In genomic region chr1:27111771-27112573, GRCh38 we compare ENCODE assay signal across 1 cellular context.
TF ChIP-seq lines count a peak whose summit lies in the region.

No MANE protein-coding gene starts in this region.

TF ChIP-seq in HepG2, 621 proteins besides CTCF, POLR2A, EP300 and RAD21 (continued from another document):
- TF ChIP-seq, protein P1, sequence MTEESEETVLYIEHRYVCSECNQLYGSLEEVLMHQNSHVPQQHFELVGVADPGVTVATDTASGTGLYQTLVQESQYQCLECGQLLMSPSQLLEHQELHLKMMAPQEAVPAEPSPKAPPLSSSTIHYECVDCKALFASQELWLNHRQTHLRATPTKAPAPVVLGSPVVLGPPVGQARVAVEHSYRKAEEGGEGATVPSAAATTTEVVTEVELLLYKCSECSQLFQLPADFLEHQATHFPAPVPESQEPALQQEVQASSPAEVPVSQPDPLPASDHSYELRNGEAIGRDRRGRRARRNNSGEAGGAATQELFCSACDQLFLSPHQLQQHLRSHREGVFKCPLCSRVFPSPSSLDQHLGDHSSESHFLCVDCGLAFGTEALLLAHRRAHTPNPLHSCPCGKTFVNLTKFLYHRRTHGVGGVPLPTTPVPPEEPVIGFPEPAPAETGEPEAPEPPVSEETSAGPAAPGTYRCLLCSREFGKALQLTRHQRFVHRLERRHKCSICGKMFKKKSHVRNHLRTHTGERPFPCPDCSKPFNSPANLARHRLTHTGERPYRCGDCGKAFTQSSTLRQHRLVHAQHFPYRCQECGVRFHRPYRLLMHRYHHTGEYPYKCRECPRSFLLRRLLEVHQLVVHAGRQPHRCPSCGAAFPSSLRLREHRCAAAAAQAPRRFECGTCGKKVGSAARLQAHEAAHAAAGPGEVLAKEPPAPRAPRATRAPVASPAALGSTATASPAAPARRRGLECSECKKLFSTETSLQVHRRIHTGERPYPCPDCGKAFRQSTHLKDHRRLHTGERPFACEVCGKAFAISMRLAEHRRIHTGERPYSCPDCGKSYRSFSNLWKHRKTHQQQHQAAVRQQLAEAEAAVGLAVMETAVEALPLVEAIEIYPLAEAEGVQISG (CRISPR knock-in tag; IDR thresholded peaks at IDR 0.05), result peak; percentile 39
- TF ChIP-seq ZBTB38 (CRISPR knock-in tag; IDR thresholded peaks at IDR 0.05), result peak; percentile 78
- peak; percentile 68 for TF ChIP-seq TEAD3 (CRISPR knock-in tag; optimal IDR thresholded peaks at IDR 0.05; ENCODE audit: borderline replicate concordance)
- 0 out of 2 replicates have a peak, but pooled peaks have one; percentile 13 for TF ChIP-seq BHLHE40 (IDR thresholded peaks at IDR 0.05; ENCODE audit: low read length)
- peak; percentile 50; the same call in 1 of the 2 replicates for TF ChIP-seq ETV5 (CRISPR knock-in tag; IDR thresholded peaks at IDR 0.05; ENCODE audit: borderline replicate concordance)
- TF ChIP-seq, protein P2, sequence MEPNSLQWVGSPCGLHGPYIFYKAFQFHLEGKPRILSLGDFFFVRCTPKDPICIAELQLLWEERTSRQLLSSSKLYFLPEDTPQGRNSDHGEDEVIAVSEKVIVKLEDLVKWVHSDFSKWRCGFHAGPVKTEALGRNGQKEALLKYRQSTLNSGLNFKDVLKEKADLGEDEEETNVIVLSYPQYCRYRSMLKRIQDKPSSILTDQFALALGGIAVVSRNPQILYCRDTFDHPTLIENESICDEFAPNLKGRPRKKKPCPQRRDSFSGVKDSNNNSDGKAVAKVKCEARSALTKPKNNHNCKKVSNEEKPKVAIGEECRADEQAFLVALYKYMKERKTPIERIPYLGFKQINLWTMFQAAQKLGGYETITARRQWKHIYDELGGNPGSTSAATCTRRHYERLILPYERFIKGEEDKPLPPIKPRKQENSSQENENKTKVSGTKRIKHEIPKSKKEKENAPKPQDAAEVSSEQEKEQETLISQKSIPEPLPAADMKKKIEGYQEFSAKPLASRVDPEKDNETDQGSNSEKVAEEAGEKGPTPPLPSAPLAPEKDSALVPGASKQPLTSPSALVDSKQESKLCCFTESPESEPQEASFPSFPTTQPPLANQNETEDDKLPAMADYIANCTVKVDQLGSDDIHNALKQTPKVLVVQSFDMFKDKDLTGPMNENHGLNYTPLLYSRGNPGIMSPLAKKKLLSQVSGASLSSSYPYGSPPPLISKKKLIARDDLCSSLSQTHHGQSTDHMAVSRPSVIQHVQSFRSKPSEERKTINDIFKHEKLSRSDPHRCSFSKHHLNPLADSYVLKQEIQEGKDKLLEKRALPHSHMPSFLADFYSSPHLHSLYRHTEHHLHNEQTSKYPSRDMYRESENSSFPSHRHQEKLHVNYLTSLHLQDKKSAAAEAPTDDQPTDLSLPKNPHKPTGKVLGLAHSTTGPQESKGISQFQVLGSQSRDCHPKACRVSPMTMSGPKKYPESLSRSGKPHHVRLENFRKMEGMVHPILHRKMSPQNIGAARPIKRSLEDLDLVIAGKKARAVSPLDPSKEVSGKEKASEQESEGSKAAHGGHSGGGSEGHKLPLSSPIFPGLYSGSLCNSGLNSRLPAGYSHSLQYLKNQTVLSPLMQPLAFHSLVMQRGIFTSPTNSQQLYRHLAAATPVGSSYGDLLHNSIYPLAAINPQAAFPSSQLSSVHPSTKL (CRISPR knock-in tag; IDR thresholded peaks at IDR 0.05), result 0 out of 2 replicates have a peak, but pooled peaks have one; percentile 26
- no peak for TF ChIP-seq ZNF138 (CRISPR knock-in tag; IDR thresholded peaks at IDR 0.05; ENCODE audit: low read depth)
- TF ChIP-seq GABPB1 (CRISPR knock-in tag; IDR thresholded peaks at IDR 0.05), result peak; percentile 38; the same call in 1 of the 2 replicates
- TF ChIP-seq FOSL2 (CRISPR knock-in tag; IDR thresholded peaks at IDR 0.05), result peak; percentile 76
- peak; percentile 68 for TF ChIP-seq ELF3 (CRISPR knock-in tag; IDR thresholded peaks at IDR 0.05)
- TF ChIP-seq NPAS2 (CRISPR knock-in tag; IDR thresholded peaks at IDR 0.05; ENCODE audit: borderline replicate concordance), result no peak
- 0 out of 2 replicates have a peak, but pooled peaks have one; percentile 22 for TF ChIP-seq ATF3 (CRISPR knock-in tag; IDR thresholded peaks at IDR 0.05)
- TF ChIP-seq TFAP4 (IDR thresholded peaks at IDR 0.05; ENCODE audit: borderline replicate concordance, low read depth), result peak; percentile 53; the same call in 1 of the 2 replicates
- TF ChIP-seq, protein P3, sequence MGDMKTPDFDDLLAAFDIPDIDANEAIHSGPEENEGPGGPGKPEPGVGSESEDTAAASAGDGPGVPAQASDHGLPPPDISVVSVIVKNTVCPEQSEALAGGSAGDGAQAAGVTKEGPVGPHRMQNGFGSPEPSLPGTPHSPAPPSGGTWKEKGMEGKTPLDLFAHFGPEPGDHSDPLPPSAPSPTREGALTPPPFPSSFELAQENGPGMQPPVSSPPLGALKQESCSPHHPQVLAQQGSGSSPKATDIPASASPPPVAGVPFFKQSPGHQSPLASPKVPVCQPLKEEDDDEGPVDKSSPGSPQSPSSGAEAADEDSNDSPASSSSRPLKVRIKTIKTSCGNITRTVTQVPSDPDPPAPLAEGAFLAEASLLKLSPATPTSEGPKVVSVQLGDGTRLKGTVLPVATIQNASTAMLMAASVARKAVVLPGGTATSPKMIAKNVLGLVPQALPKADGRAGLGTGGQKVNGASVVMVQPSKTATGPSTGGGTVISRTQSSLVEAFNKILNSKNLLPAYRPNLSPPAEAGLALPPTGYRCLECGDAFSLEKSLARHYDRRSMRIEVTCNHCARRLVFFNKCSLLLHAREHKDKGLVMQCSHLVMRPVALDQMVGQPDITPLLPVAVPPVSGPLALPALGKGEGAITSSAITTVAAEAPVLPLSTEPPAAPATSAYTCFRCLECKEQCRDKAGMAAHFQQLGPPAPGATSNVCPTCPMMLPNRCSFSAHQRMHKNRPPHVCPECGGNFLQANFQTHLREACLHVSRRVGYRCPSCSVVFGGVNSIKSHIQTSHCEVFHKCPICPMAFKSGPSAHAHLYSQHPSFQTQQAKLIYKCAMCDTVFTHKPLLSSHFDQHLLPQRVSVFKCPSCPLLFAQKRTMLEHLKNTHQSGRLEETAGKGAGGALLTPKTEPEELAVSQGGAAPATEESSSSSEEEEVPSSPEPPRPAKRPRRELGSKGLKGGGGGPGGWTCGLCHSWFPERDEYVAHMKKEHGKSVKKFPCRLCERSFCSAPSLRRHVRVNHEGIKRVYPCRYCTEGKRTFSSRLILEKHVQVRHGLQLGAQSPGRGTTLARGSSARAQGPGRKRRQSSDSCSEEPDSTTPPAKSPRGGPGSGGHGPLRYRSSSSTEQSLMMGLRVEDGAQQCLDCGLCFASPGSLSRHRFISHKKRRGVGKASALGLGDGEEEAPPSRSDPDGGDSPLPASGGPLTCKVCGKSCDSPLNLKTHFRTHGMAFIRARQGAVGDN (CRISPR knock-in tag; IDR thresholded peaks at IDR 0.05), result peak; percentile 67
- 0 out of 2 replicates have a peak, but pooled peaks have one; percentile 29 for TF ChIP-seq MAX (IDR thresholded peaks at IDR 0.05)
- TF ChIP-seq, protein P4, sequence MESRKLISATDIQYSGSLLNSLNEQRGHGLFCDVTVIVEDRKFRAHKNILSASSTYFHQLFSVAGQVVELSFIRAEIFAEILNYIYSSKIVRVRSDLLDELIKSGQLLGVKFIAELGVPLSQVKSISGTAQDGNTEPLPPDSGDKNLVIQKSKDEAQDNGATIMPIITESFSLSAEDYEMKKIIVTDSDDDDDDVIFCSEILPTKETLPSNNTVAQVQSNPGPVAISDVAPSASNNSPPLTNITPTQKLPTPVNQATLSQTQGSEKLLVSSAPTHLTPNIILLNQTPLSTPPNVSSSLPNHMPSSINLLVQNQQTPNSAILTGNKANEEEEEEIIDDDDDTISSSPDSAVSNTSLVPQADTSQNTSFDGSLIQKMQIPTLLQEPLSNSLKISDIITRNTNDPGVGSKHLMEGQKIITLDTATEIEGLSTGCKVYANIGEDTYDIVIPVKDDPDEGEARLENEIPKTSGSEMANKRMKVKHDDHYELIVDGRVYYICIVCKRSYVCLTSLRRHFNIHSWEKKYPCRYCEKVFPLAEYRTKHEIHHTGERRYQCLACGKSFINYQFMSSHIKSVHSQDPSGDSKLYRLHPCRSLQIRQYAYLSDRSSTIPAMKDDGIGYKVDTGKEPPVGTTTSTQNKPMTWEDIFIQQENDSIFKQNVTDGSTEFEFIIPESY (CRISPR knock-in tag; IDR thresholded peaks at IDR 0.05), result 0 out of 2 replicates have a peak, but pooled peaks have one; percentile 35
- TF ChIP-seq RXRB (CRISPR knock-in tag; IDR thresholded peaks at IDR 0.05; ENCODE audit: borderline replicate concordance), result 0 out of 2 replicates have a peak, but pooled peaks have one; percentile 14
- TF ChIP-seq MXI1 (IDR thresholded peaks at IDR 0.05; ENCODE audit: borderline replicate concordance, low read depth, low read length), result peak; percentile 83; the same call in 1 of the 3 replicates
- TF ChIP-seq RORA (CRISPR knock-in tag; IDR thresholded peaks at IDR 0.05), result no peak
- TF ChIP-seq RARA (CRISPR knock-in tag; IDR thresholded peaks at IDR 0.05), result 0 out of 2 replicates have a peak, but pooled peaks have one; percentile 28
- TF ChIP-seq JUND (CRISPR knock-in tag; IDR thresholded peaks at IDR 0.05), result 0 out of 2 replicates have a peak, but pooled peaks have one; percentile 18
- TF ChIP-seq STAG1 (CRISPR knock-in tag; IDR thresholded peaks at IDR 0.05), result peak; percentile 60
- TF ChIP-seq FOXK1 (CRISPR knock-in tag; IDR thresholded peaks at IDR 0.05; ENCODE audit: borderline replicate concordance, low read depth), result no peak
- no peak for TF ChIP-seq DPF2 (CRISPR knock-in tag; IDR thresholded peaks at IDR 0.05; ENCODE audit: borderline replicate concordance, low read depth)
- no peak for TF ChIP-seq CC2D1A (CRISPR knock-in tag; IDR thresholded peaks at IDR 0.05)
- peak; percentile 45; the same call in 1 of the 2 replicates for TF ChIP-seq ZNF768 (CRISPR knock-in tag; IDR thresholded peaks at IDR 0.05)
